In genomic region chr4:9132849-9133248, GRCh38 we compare ENCODE assay signal across 5 cellular contexts. TPM values are rescaled to one million over a fixed set of nuclear protein-coding genes. Genes with fewer than 3 reads are reported as not detected.
"Had no signal": no experiment of that assay in that cellular context is flagged by ENCODE, and none has a peak within 500 bp of the region (broad histone marks: within the 10 kb centered on the region; RNA-seq: fewer than 3 reads in every experiment).

No MANE protein-coding gene starts in this region.

RNA-seq across cellular contexts. Expression of gene FAM90A26, which starts 37.4 kb away (rescaled TPM):
- total RNA-seq: HepG2, HT-29, HT1080, IMR-90, K562 had no signal
